8 cellular contexts compared by ENCODE assay signal in genomic region chr16:86555763-86556130, GRCh38. TPM values are rescaled to one million over a fixed set of nuclear protein-coding genes. Genes with fewer than 3 reads are reported as not detected.
DNase-seq lines count a peak whose midpoint lies in the region; TF ChIP-seq lines count a peak whose summit lies in the region.

No MANE protein-coding gene starts in this region.

- H3K4me3 Mint-ChIP-seq in T-helper 1 cell treated with Interleukin-12 subunit alpha and Interleukin-12 subunit beta and Interleukin-4 antibody, amounts not matched to agents 30 μg/mL and 1 μg/mL, for 36 hours = peak overlapping the region; percentile 89
- H3K4me3 Mint-ChIP-seq in activated T-helper 2 cell treated with anti-CD3 and anti-CD28 coated beads, Interferon-gamma antibody, Interleukin-2, Interleukin-4, amounts not matched to agents 10 μg/mL and 5 μg/mL and 100 μg/mL, durations not matched to agents 14 hours and 24 hours and 36 hours (ENCODE audit: low read depth) = peak overlapping the region; percentile 86

- peaks cover 15% of the 10 kb centered on the region for H3K36me3 Mint-ChIP-seq in T-helper 1 cell treated with Interleukin-12 subunit alpha and Interleukin-12 subunit beta and Interleukin-4 antibody, amounts not matched to agents 30 μg/mL and 1 μg/mL, for 36 hours (ENCODE audit: low read depth)
- peaks cover 20% of the 10 kb centered on the region for H3K36me3 Mint-ChIP-seq in activated T-helper 2 cell treated with anti-CD3 and anti-CD28 coated beads, Interferon-gamma antibody, Interleukin-2, Interleukin-4, amounts not matched to agents 10 μg/mL and 5 μg/mL and 100 μg/mL, durations not matched to agents 14 hours and 24 hours and 36 hours (ENCODE audit: low read depth)

- H3K27me3 ChIP-seq in kidney epithelial cell (ENCODE audit: control insufficient read depth, insufficient read depth, low read length) = no peaks in the 10 kb centered on the region
- no peaks in the 10 kb centered on the region for H3K27me3 ChIP-seq in testis

- H3K9me3 ChIP-seq in testis = no peaks in the 10 kb centered on the region

- no peaks in the 10 kb centered on the region for H3K9me3 Mint-ChIP-seq in T-helper 1 cell treated with Interleukin-12 subunit alpha and Interleukin-12 subunit beta and Interleukin-4 antibody, amounts not matched to agents 30 μg/mL and 1 μg/mL, for 36 hours
- no peaks in the 10 kb centered on the region for H3K9me3 Mint-ChIP-seq in activated T-helper 2 cell treated with anti-CD3 and anti-CD28 coated beads, Interferon-gamma antibody, Interleukin-2, Interleukin-4, amounts not matched to agents 10 μg/mL and 5 μg/mL and 100 μg/mL, durations not matched to agents 14 hours and 24 hours and 36 hours

- intact Hi-C loops in activated T-helper 2 cell treated with anti-CD3 and anti-CD28 coated beads, Interferon-gamma antibody, Interleukin-2, Interleukin-4, amounts not matched to agents 10 μg/mL and 5 μg/mL and 100 μg/mL, durations not matched to agents 14 hours and 24 hours and 36 hours (cut with micrococcal nuclease) = loop anchor here (10.0 kb wide), 1 partner anchor 829 kb away; the partner anchor contains the start of gene FBXO31
- intact Hi-C loops in testis (cut with DNase I; ENCODE audit: low total_unique reads) = no loop called here

- TF ChIP-seq CTCF in kidney epithelial cell (IDR thresholded peaks at IDR 0.05; ENCODE audit: insufficient read depth, low read length, poor library complexity, severe bottlenecking) (no peak), testis (IDR thresholded peaks at IDR 0.05) (no peak)

- peaks cover 15% of the 10 kb centered on the region for H3K4me1 Mint-ChIP-seq in T-helper 1 cell treated with Interleukin-12 subunit alpha and Interleukin-12 subunit beta and Interleukin-4 antibody, amounts not matched to agents 30 μg/mL and 1 μg/mL, for 36 hours (ENCODE audit: low read depth)
- H3K4me1 Mint-ChIP-seq in activated T-helper 2 cell treated with anti-CD3 and anti-CD28 coated beads, Interferon-gamma antibody, Interleukin-2, Interleukin-4, amounts not matched to agents 10 μg/mL and 5 μg/mL and 100 μg/mL, durations not matched to agents 14 hours and 24 hours and 36 hours (ENCODE audit: low read depth) = peaks cover 21% of the 10 kb centered on the region

- TF ChIP-seq POLR2A in testis (IDR thresholded peaks at IDR 0.05) = no peak

- peak overlapping the region; percentile 88 for H3K4me3 ChIP-seq in kidney epithelial cell (ENCODE audit: low read depth, low read length)
- peak overlapping the region; percentile 86 to 89 for H3K4me3 ChIP-seq in testis

- H3K27ac Mint-ChIP-seq in T-helper 1 cell treated with Interleukin-12 subunit alpha and Interleukin-12 subunit beta and Interleukin-4 antibody, amounts not matched to agents 30 μg/mL and 1 μg/mL, for 36 hours = peak overlapping the region; percentile 94
- H3K27ac Mint-ChIP-seq in activated T-helper 2 cell treated with anti-CD3 and anti-CD28 coated beads, Interferon-gamma antibody, Interleukin-2, Interleukin-4, amounts not matched to agents 10 μg/mL and 5 μg/mL and 100 μg/mL, durations not matched to agents 14 hours and 24 hours and 36 hours = peak overlapping the region; percentile 93

- no peaks in the 10 kb centered on the region for H3K27me3 Mint-ChIP-seq in T-helper 1 cell treated with Interleukin-12 subunit alpha and Interleukin-12 subunit beta and Interleukin-4 antibody, amounts not matched to agents 30 μg/mL and 1 μg/mL, for 36 hours (ENCODE audit: low read depth)
- H3K27me3 Mint-ChIP-seq in activated T-helper 2 cell treated with anti-CD3 and anti-CD28 coated beads, Interferon-gamma antibody, Interleukin-2, Interleukin-4, amounts not matched to agents 10 μg/mL and 5 μg/mL and 100 μg/mL, durations not matched to agents 14 hours and 24 hours and 36 hours (ENCODE audit: low read depth) = peaks cover 8% of the 10 kb centered on the region

- WGBS in testis, 2 donors = 15 to 26% methylated on average over 16 of the region's 16 CpGs

- DNase-seq in T-helper 1 cell = no peak
- no peak for DNase-seq in activated T-helper 2 cell treated with anti-CD3 and anti-CD28 coated beads, Interferon-gamma antibody, Interleukin-2, Interleukin-4, amounts not matched to agents 10 μg/mL and 5 μg/mL and 100 μg/mL, durations not matched to agents 14 hours and 24 hours and 36 hours (ENCODE audit: low spot score)
- DNase-seq in kidney epithelial cell (ENCODE audit: low read depth) = no peak
- no peak for DNase-seq in testis
- no peak for DNase-seq in globus pallidus (ENCODE audit: low spot score)
- DNase-seq in stimulated activated naive CD4-positive, alpha-beta T cell treated with Interleukin-2 at 50 U/mL for 16 hours (lab: John Stamatoyannopoulos, UW) = no peak
- DNase-seq in T1000 (lab: John Stamatoyannopoulos, UW) = no peak

- peaks cover 26% of the 10 kb centered on the region for H3K4me1 ChIP-seq in testis

- no peaks in the 10 kb centered on the region for H3K36me3 ChIP-seq in kidney epithelial cell (ENCODE audit: control insufficient read depth, insufficient read depth, low read length)
- H3K36me3 ChIP-seq in testis (ENCODE audit: low read depth, missing control alignments) = no peaks in the 10 kb centered on the region

- H3K27ac ChIP-seq in testis = peak overlapping the region; percentile 84 to 86

RNA-seq across cellular contexts. Expression of gene MTHFSD, which starts 0.7 kb away (rescaled TPM):
- 21.9 and 22.8 TPM in 2 replicates for total RNA-seq in activated T-helper 2 cell treated with anti-CD3 and anti-CD28 coated beads, Interferon-gamma antibody, Interleukin-2, Interleukin-4, amounts not matched to agents 10 μg/mL and 5 μg/mL and 100 μg/mL, durations not matched to agents 14 hours and 24 hours and 36 hours
- total RNA-seq in kidney epithelial cell = 17.4 and 26.1 TPM in 2 replicates
- total RNA-seq in testis = 10 to 100 TPM; 45.0 to 55.6 TPM
- 42.2 TPM for polyA plus RNA-seq in testis (ENCODE audit: insufficient read depth, low read depth, low replicate concordance)

RNA-seq across cellular contexts. Expression of gene FOXC2, which starts 10.9 kb away (rescaled TPM):
- 0.07 TPM in 1 of 2 replicates, not detected in the other for total RNA-seq in activated T-helper 2 cell treated with anti-CD3 and anti-CD28 coated beads, Interferon-gamma antibody, Interleukin-2, Interleukin-4, amounts not matched to agents 10 μg/mL and 5 μg/mL and 100 μg/mL, durations not matched to agents 14 hours and 24 hours and 36 hours
- 12.1 and 12.2 TPM in 2 replicates for total RNA-seq in kidney epithelial cell
- total RNA-seq in testis = 10 to 100 TPM in 1 of 2 donors, 1 to 10 TPM in 1; 7.6 to 11.2 TPM
- 3.9 TPM for polyA plus RNA-seq in testis (ENCODE audit: insufficient read depth, low read depth, low replicate concordance)

RNA-seq across cellular contexts. Expression of gene FOXL1, which starts 22.6 kb away (rescaled TPM):
- total RNA-seq in activated T-helper 2 cell treated with anti-CD3 and anti-CD28 coated beads, Interferon-gamma antibody, Interleukin-2, Interleukin-4, amounts not matched to agents 10 μg/mL and 5 μg/mL and 100 μg/mL, durations not matched to agents 14 hours and 24 hours and 36 hours = 0.05 and 0.23 TPM in 2 replicates
- total RNA-seq in kidney epithelial cell (9.0 and 9.2 TPM in 2 replicates), testis (1 to 10 TPM; 4.6 to 5.9 TPM)
- polyA plus RNA-seq in testis (ENCODE audit: insufficient read depth, low read depth, low replicate concordance) = 1.4 TPM

RNA-seq across cellular contexts. Expression of gene FOXF1, which starts 45.4 kb away (rescaled TPM):
- total RNA-seq in activated T-helper 2 cell treated with anti-CD3 and anti-CD28 coated beads, Interferon-gamma antibody, Interleukin-2, Interleukin-4, amounts not matched to agents 10 μg/mL and 5 μg/mL and 100 μg/mL, durations not matched to agents 14 hours and 24 hours and 36 hours = not detected in 2 replicates
- total RNA-seq in kidney epithelial cell (under 0.01 TPM in 1 of 2 replicates, not detected in the other), testis (1 to 10 TPM; 2.0 to 2.8 TPM)
- polyA plus RNA-seq in testis (ENCODE audit: insufficient read depth, low read depth, low replicate concordance) = 0.91 TPM
